Comparison of ENCODE assay signal across 1 cellular context in genomic region chr19:35623327-35624010, GRCh38.
TF ChIP-seq lines count a peak whose summit lies in the region.

No MANE protein-coding gene starts in this region.

TF ChIP-seq in HepG2, 621 proteins besides CTCF, POLR2A, EP300 and RAD21:
- TF ChIP-seq, protein P1, sequence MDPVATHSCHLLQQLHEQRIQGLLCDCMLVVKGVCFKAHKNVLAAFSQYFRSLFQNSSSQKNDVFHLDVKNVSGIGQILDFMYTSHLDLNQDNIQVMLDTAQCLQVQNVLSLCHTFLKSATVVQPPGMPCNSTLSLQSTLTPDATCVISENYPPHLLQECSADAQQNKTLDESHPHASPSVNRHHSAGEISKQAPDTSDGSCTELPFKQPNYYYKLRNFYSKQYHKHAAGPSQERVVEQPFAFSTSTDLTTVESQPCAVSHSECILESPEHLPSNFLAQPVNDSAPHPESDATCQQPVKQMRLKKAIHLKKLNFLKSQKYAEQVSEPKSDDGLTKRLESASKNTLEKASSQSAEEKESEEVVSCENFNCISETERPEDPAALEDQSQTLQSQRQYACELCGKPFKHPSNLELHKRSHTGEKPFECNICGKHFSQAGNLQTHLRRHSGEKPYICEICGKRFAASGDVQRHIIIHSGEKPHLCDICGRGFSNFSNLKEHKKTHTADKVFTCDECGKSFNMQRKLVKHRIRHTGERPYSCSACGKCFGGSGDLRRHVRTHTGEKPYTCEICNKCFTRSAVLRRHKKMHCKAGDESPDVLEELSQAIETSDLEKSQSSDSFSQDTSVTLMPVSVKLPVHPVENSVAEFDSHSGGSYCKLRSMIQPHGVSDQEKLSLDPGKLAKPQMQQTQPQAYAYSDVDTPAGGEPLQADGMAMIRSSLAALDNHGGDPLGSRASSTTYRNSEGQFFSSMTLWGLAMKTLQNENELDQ (CRISPR knock-in tag; IDR thresholded peaks at IDR 0.05; ENCODE audit: borderline replicate concordance) = no peak
- TF ChIP-seq IRF2 (CRISPR knock-in tag; IDR thresholded peaks at IDR 0.05) = no peak
- TF ChIP-seq SP2 (CRISPR knock-in tag; IDR thresholded peaks at IDR 0.05) = no peak
- TF ChIP-seq ZNF317 (CRISPR knock-in tag; IDR thresholded peaks at IDR 0.05) = no peak
- TF ChIP-seq ZNF792 (CRISPR knock-in tag; IDR thresholded peaks at IDR 0.05) = no peak
- TF ChIP-seq ZNF326 (CRISPR knock-in tag; IDR thresholded peaks at IDR 0.05; ENCODE audit: borderline replicate concordance) = no peak
- TF ChIP-seq ZFYVE20 (CRISPR knock-in tag; IDR thresholded peaks at IDR 0.05; ENCODE audit: borderline replicate concordance, low read depth) = no peak
- no peak for TF ChIP-seq MED1 (CRISPR knock-in tag; IDR thresholded peaks at IDR 0.05)
- no peak for TF ChIP-seq RXRA (CRISPR knock-in tag; IDR thresholded peaks at IDR 0.05)
- TF ChIP-seq NFIB (CRISPR knock-in tag; IDR thresholded peaks at IDR 0.05; ENCODE audit: borderline replicate concordance) = no peak
- no peak for TF ChIP-seq FOXJ3 (CRISPR knock-in tag; IDR thresholded peaks at IDR 0.05; ENCODE audit: borderline replicate concordance)
- TF ChIP-seq ADNP (CRISPR knock-in tag; IDR thresholded peaks at IDR 0.05) = no peak
- TF ChIP-seq POLR2G (IDR thresholded peaks at IDR 0.05; ENCODE audit: low read depth, low read length) = no peak
- TF ChIP-seq ARNT (IDR thresholded peaks at IDR 0.05) = no peak
- no peak for TF ChIP-seq ZFAT (CRISPR knock-in tag; conservative IDR thresholded peaks at IDR 0.05)
- no peak for TF ChIP-seq ZNF558 (CRISPR knock-in tag; IDR thresholded peaks at IDR 0.05; ENCODE audit: borderline replicate concordance)
- TF ChIP-seq ZNF552 (CRISPR knock-in tag; IDR thresholded peaks at IDR 0.05; ENCODE audit: borderline replicate concordance) = no peak
